In the genomic region with DNA sequence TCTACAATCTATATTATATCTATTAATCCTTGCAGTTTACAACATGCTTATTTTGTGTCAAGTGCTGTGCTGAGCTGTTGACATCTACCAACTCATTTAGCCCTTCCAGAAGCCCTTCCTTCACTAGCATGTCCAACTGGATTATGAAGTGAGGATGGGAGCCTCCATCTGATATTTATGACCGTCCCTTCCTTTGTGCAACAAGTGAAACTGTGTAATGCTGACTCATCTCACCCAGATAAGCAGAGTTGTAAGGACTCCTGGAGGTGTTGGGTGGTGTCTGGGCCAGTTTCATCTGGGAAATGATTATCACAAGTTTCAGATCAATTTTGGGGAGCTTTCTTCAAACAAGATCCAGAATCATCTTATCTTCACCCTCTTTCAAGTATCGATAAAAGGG, we compare ENCODE assay signal across 25 cellular contexts.
DNase-seq lines count a peak whose midpoint lies in the region; ATAC-seq and TF ChIP-seq lines count a peak whose summit lies in the region.
"Had no signal": no experiment of that assay in that cellular context is flagged by ENCODE, and none has a peak within 500 bp of the region (broad histone marks: within the 10 kb centered on the region; RNA-seq: fewer than 3 reads in every experiment).

No MANE protein-coding gene starts in this region.

- WGBS in GM23248 (ENCODE audit: low coverage in 1 of 2, low lambda C conversion rate in 2 of 2, missing lambda C conversion rate in 2 of 2), 2 experiments: 91 to 93% methylated on average over 2 of the region's 2 CpGs

- no peaks in the 10 kb centered on the region for H3K4me1 ChIP-seq in GM23248 (ENCODE audit: insufficient read depth)
- H3K4me1 ChIP-seq: esophagus squamous epithelium, pancreas, Peyer's patch had no signal

- no peaks in the 10 kb centered on the region for H3K79me2 ChIP-seq in GM23248 (ENCODE audit: insufficient read depth)

- H3K27me3 ChIP-seq in GM23248 (replicated peaks; ENCODE audit: insufficient read depth): no peaks in the 10 kb centered on the region
- H3K27me3 ChIP-seq: esophagus squamous epithelium, gastroesophageal sphincter, pancreas, Peyer's patch had no signal

- no peak for TF ChIP-seq CTCF in fibroblast of villous mesenchyme (IDR thresholded peaks at IDR 0.05; ENCODE audit: insufficient read depth, low read depth, low read length)

- in situ Hi-C loops in GM23248 (cut with MboI): loop anchor here (10.0 to 25.0 kb wide), 3 partner anchors 414 to 803 kb away; a partner anchor contains a TSS

- DNase-seq in A172 (ENCODE audit: low spot score) (peak; percentile 26), GM23248 (peak; percentile 44), amniotic epithelial cell (ENCODE audit: low read depth) (peak; percentile 71), fibroblast of villous mesenchyme (ENCODE audit: low read depth) (peak; percentile 76), NCI-H345 treated with DMSO at 0.1 percent for 48 hours (lab: John Stamatoyannopoulos, UW; ENCODE audit: unreplicated experiment) (no peak), GOT3 (lab: John Stamatoyannopoulos, UW) (no peak)
- DNase-seq: activated CD4-positive, alpha-beta T cell treated with anti-CD3 and anti-CD28 coated beads, Interleukin-2, amount 50 U/mL, for 48 hours; activated CD4-positive, CD25-positive, alpha-beta regulatory T cell treated with anti-CD3 and anti-CD28 coated beads, Interleukin-2, amount 50 U/mL, for 72 hours; activated T-cell treated with anti-CD3 and anti-CD28 coated beads, Interleukin-2, amount 50 U/mL, for 48 hours; CD8-positive, alpha-beta memory T cell; esophagus squamous epithelium; hypothalamus; NCI-H1417; NCI-H2029 treated with DMSO at 0.1 percent for 48 hours; NCI-H526 treated with DMSO at 0.1 percent for 48 hours; pancreas; Peyer's patch; retina; SHP77 treated with DMSO at 0.1 percent for 48 hours; stimulated activated CD4-positive, alpha-beta T cell treated with anti-CD3 and anti-CD28 coated beads, Interleukin-2, amount 100 ng/mL, for 24 hours had no signal

- no peaks in the 10 kb centered on the region for H3K9me3 ChIP-seq in GM23248 (ENCODE audit: low read depth)
- H3K9me3 ChIP-seq: esophagus squamous epithelium, gastroesophageal sphincter, pancreas, Peyer's patch, thoracic aorta had no signal

- no peaks in the 10 kb centered on the region for H3K36me3 ChIP-seq in GM23248 (ENCODE audit: low read depth)
- H3K36me3 ChIP-seq: esophagus squamous epithelium, gastroesophageal sphincter, pancreas, Peyer's patch, thoracic aorta had no signal

- no peak overlapping the region for H2AFZ ChIP-seq in GM23248

- no peaks in the 10 kb centered on the region for H4K20me1 ChIP-seq in GM23248 (ENCODE audit: insufficient read depth)

- no peak for ATAC-seq in GM21526 (IDR thresholded peaks at IDR 0.05; ENCODE audit: low FRiP score, unreplicated experiment)
- ATAC-seq in HG03108 (IDR thresholded peaks at IDR 0.05; ENCODE audit: unreplicated experiment): no peak
- ATAC-seq: gastroesophageal sphincter, left lobe of liver, pancreas had no signal

- H3K4me3 ChIP-seq in GM23248: no peak overlapping the region
- H3K4me3 ChIP-seq in fibroblast of villous mesenchyme (ENCODE audit: low read depth, low read length): no peak overlapping the region
- H3K4me3 ChIP-seq: esophagus squamous epithelium, gastroesophageal sphincter, pancreas, Peyer's patch, thoracic aorta had no signal

- no peak overlapping the region for H3K4me2 ChIP-seq in GM23248 (ENCODE audit: unreplicated experiment)

- no peak overlapping the region for H3K27ac ChIP-seq in GM23248
- H3K27ac ChIP-seq: esophagus squamous epithelium, gastroesophageal sphincter, pancreas, Peyer's patch, thoracic aorta had no signal

- no peak overlapping the region for H3K9ac ChIP-seq in GM23248

- H3K9me2 ChIP-seq in GM23248 (ENCODE audit: insufficient read depth): no peaks in the 10 kb centered on the region

- no peaks in the 10 kb centered on the region for H3F3A ChIP-seq in GM23248 (ENCODE audit: insufficient read depth)

Comparison
In these comparisons a context has a peak if more than half of its experiments do, and no peak if none do; other contexts are left out.
1. DNase-seq: peak in A172 (single experiment), GM23248 (single experiment), amniotic epithelial cell (single experiment) and fibroblast of villous mesenchyme (single experiment); none in NCI-H345 treated with DMSO at 0.1 percent for 48 hours (single experiment) and GOT3 (single experiment).